In genomic region chr3:19946832-19947548, GRCh38 we compare ENCODE assay signal across 8 cellular contexts. TPM values are rescaled to one million over a fixed set of nuclear protein-coding genes. Genes with fewer than 3 reads are reported as not detected.
DNase-seq lines count a peak whose midpoint lies in the region; ATAC-seq and TF ChIP-seq lines count a peak whose summit lies in the region.

RAB5A (plus strand) TSS chr3:19947097; CDS start chr3:19950899, 3,802 bp downstream.

- H3K9me3 ChIP-seq in adipocyte (ENCODE audit: control insufficient read depth, low read length) (no peaks in the 10 kb centered on the region), parathyroid adenoma (ENCODE audit: control insufficient read depth, low read length) (no peaks in the 10 kb centered on the region), tibial nerve (no peaks in the 10 kb centered on the region)

- H3K27ac ChIP-seq in parathyroid adenoma = peak within 1 kb of the TSS; percentile 93
- H3K27ac ChIP-seq in tibial nerve = peak within 1 kb of the TSS; percentile 91 to 100 (median 98)

- H3K9ac ChIP-seq in adipocyte (ENCODE audit: low read length) (peak within 1 kb of the TSS; percentile 96), parathyroid adenoma (peak within 1 kb of the TSS; percentile 94)

- peaks cover 29% of the 10 kb centered on the region for H3K79me2 ChIP-seq in parathyroid adenoma

- TF ChIP-seq EP300 in tibial nerve (IDR thresholded peaks at IDR 0.05) = peak; percentile 94 to 98

- H3K27me3 ChIP-seq in adipocyte (replicated peaks; ENCODE audit: control insufficient read depth, insufficient read depth, low read length) (no peaks in the 10 kb centered on the region), parathyroid adenoma (ENCODE audit: control insufficient read depth, insufficient read depth, low read length) (no peaks in the 10 kb centered on the region), tibial nerve (no peaks in the 10 kb centered on the region)

- peak within 1 kb of the TSS; percentile 98 for H2AFZ ChIP-seq in parathyroid adenoma

- DNase-seq in NCI-H1436 (lab: John Stamatoyannopoulos, UW) = peak; percentile 90
- peak; percentile 93 for DNase-seq in T follicular helper cell (ENCODE audit: low read depth)
- DNase-seq in adipocyte (ENCODE audit: low read depth) = peak; percentile 99
- DNase-seq in Right ventricle myocardium superior = peak; percentile 98
- DNase-seq in tibial nerve (ENCODE audit: low spot score in 2 of 2) = peak; percentile 96 to 97

- H3K4me1 ChIP-seq in adipocyte (ENCODE audit: control insufficient read depth, insufficient read depth, low read length) = peaks cover 19% of the 10 kb centered on the region
- H3K4me1 ChIP-seq in parathyroid adenoma = no peaks in the 10 kb centered on the region
- H3K4me1 ChIP-seq in tibial nerve = peaks cover 0 to 47% (median 13%) of the 10 kb centered on the region in 4 donors

- WGBS in tibial nerve, 2 donors = 0% methylated on average over 69 to 72 of the region's 73 CpGs

- H3K4me2 ChIP-seq in parathyroid adenoma (ENCODE audit: low read length) = peak within 1 kb of the TSS; percentile 99

- H3K4me3 ChIP-seq in GM12875 (ENCODE audit: low read depth, low read length) (peak within 1 kb of the TSS; percentile 95), adipocyte (ENCODE audit: low read length) (peak within 1 kb of the TSS; percentile 99), parathyroid adenoma (ENCODE audit: low read depth, low read length) (peak within 1 kb of the TSS; percentile 96), tibial nerve (peak within 1 kb of the TSS; percentile 78 to 98 (median 88))

- H3K36me3 ChIP-seq in adipocyte (ENCODE audit: control insufficient read depth, insufficient read depth, low read length, severe bottlenecking) (peaks cover 14% of the 10 kb centered on the region), parathyroid adenoma (ENCODE audit: control insufficient read depth, insufficient read depth, low read length) (no peaks in the 10 kb centered on the region), tibial nerve (peaks cover 0 to 11% (median 0%) of the 10 kb centered on the region in 3 donors)

- peak; percentile 96 for ATAC-seq in HG02798 (IDR thresholded peaks at IDR 0.05; ENCODE audit: poor library complexity, unreplicated experiment)
- peak; percentile 99 for ATAC-seq in Right ventricle myocardium superior (ENCODE audit: poor library complexity)

- peak; percentile 86 to 88 for TF ChIP-seq POLR2A in tibial nerve (IDR thresholded peaks at IDR 0.05)

- no peak for TF ChIP-seq CTCF in GM12875 (IDR thresholded peaks at IDR 0.05; ENCODE audit: borderline replicate concordance, insufficient read depth, low read depth, low read length)
- no peak for TF ChIP-seq CTCF in parathyroid adenoma (IDR thresholded peaks at IDR 0.05)
- TF ChIP-seq CTCF in tibial nerve (IDR thresholded peaks at IDR 0.05) = peak in 2 of 5 experiments; percentile 27

- intact Hi-C loops in Right ventricle myocardium superior (cut with DNase I) = loop anchor here (2.0 to 5.0 kb wide), 2 partner anchors 95 to 240 kb away; partner anchors contain the start of genes KAT2B and SGO1

RNA-seq across cellular contexts. Expression of gene RAB5A, which starts in this region (rescaled TPM):
- total RNA-seq in Right ventricle myocardium superior (52.6 TPM), tibial nerve (10 to 100 TPM; 47.7 to 83.0 (median 53.2) TPM)

Comparison
In these comparisons a context has a peak if more than half of its experiments do, and no peak if none do; other contexts are left out.
1. Peak in every context shown above with its lines: DNase-seq, ATAC-seq, H3K4me3 ChIP-seq and H3K27ac ChIP-seq.